In the genomic region with DNA sequence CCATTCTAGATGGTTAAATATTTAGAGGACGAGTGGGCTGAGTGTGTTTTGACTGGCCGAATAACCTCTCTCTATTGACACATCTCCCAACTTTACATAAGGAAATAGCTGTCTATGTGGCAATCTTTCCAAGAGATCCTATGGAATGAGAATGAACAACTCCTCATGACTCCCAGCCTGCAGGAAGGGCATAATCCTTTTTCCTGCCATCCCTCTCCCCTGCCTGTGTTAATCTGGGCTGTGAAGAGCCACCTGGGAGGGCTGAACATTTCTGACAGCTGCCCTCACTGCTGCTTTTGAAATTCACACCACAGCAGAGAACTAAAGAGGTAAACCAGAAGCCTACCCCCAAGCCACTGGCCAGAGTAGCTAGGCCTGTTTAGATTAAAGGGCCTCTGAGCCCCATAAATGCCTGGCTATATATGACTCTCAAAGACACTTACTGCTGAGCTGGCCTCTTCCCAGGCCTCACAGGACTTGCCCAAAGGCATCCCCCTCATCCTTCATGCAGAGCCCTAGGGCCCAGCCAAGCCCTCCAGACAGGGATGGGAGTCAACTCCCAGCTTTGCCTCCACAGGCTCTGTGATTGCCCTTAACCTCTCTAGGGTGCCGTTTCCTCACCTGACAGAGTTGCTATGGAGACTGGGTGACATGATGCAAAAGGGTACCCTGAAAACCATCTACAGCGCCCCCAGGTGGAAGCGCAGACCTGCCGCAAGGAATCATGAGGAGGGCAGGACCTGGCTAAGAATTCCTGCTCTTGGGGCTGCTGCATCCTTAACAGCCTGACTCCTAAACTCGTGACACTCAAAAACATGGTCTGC, we compare ENCODE assay signal across 9 cellular contexts. TPM values are rescaled to one million over a fixed set of nuclear protein-coding genes. Genes with fewer than 3 reads are reported as not detected.
A peak's percentile ranks its signal among the peaks of the same experiment; 100 is the strongest.
DNase-seq lines count a peak whose midpoint lies in the region; ATAC-seq and TF ChIP-seq lines count a peak whose summit lies in the region.
"Had no signal": no experiment of that assay in that cellular context is flagged by ENCODE, and none has a peak within 500 bp of the region (broad histone marks: within the 10 kb centered on the region; RNA-seq: fewer than 3 reads in every experiment).

No MANE protein-coding gene starts in this region.

- no peaks in the 10 kb centered on the region for H3K27me3 Mint-ChIP-seq in activated naive CD4-positive, alpha-beta T cell treated with anti-CD3 and anti-CD28 coated beads, Interleukin-2, amount 10 ng/mL, durations not matched to agents 7 days and 5 days

- H3F3A ChIP-seq in smooth muscle cell (ENCODE audit: low read depth) = peaks cover 33% of the 10 kb centered on the region

- peaks cover 13% of the 10 kb centered on the region for H3K36me3 ChIP-seq in smooth muscle cell (ENCODE audit: low read depth)

- H3K27me3 ChIP-seq in smooth muscle cell (ENCODE audit: low read depth) = no peaks in the 10 kb centered on the region

- peak overlapping the region; percentile 79 for H3K27ac ChIP-seq in smooth muscle cell (ENCODE audit: low read depth)

- CTCF ChIA-PET in activated naive CD4-positive, alpha-beta T cell treated with anti-CD3 and anti-CD28 coated beads, Interleukin-2, amount 10 ng/mL, durations not matched to agents 7 days and 5 days (lab: Charles Lee) = interaction anchor here (0.5 to 6.5 kb wide), 5 partner anchors 17 to 894 kb away, joined by 3 to 58 read pairs (median 3); no protein-coding TSS in a partner anchor

- peaks cover 31% of the 10 kb centered on the region for H3K36me3 Mint-ChIP-seq in activated naive CD4-positive, alpha-beta T cell treated with anti-CD3 and anti-CD28 coated beads, Interleukin-2, amount 10 ng/mL, durations not matched to agents 7 days and 5 days

- H3K27ac Mint-ChIP-seq in activated naive CD4-positive, alpha-beta T cell treated with anti-CD3 and anti-CD28 coated beads, Interleukin-2, amount 10 ng/mL, durations not matched to agents 7 days and 5 days = no peak overlapping the region

- ATAC-seq in HG03045 (IDR thresholded peaks at IDR 0.05; ENCODE audit: unreplicated experiment) (no peak), HG02763 (IDR thresholded peaks at IDR 0.05; ENCODE audit: unreplicated experiment) (no peak)

- peak; percentile 30 for TF ChIP-seq CTCF in smooth muscle cell (IDR thresholded peaks at IDR 0.05; ENCODE audit: borderline replicate concordance, insufficient read depth, poor library complexity, severe bottlenecking)

- no peak overlapping the region for H3K4me3 Mint-ChIP-seq in activated naive CD4-positive, alpha-beta T cell treated with anti-CD3 and anti-CD28 coated beads, Interleukin-2, amount 10 ng/mL, durations not matched to agents 7 days and 5 days

- H3K4me1 ChIP-seq in smooth muscle cell (ENCODE audit: low read depth) = peaks cover 28% of the 10 kb centered on the region

- no peak overlapping the region for H3K4me3 ChIP-seq in smooth muscle cell

- no peak overlapping the region for H3K9ac ChIP-seq in smooth muscle cell (ENCODE audit: low read depth)

- H3K9me3 ChIP-seq in smooth muscle cell (replicated peaks; ENCODE audit: low read depth) = no peaks in the 10 kb centered on the region

- peak overlapping the region; percentile 47 for H3K4me2 ChIP-seq in smooth muscle cell

- no peaks in the 10 kb centered on the region for H4K20me1 ChIP-seq in smooth muscle cell (ENCODE audit: low read depth)

- H3K4me1 Mint-ChIP-seq in activated naive CD4-positive, alpha-beta T cell treated with anti-CD3 and anti-CD28 coated beads, Interleukin-2, amount 10 ng/mL, durations not matched to agents 7 days and 5 days = peaks cover 27% of the 10 kb centered on the region

- no peaks in the 10 kb centered on the region for H3K9me3 Mint-ChIP-seq in activated naive CD4-positive, alpha-beta T cell treated with anti-CD3 and anti-CD28 coated beads, Interleukin-2, amount 10 ng/mL, durations not matched to agents 7 days and 5 days

- peak; percentile 34 for DNase-seq in activated naive CD4-positive, alpha-beta T cell treated with anti-CD3 and anti-CD28 coated beads, Interleukin-2, amount 10 ng/mL, durations not matched to agents 7 days and 5 days
- no peak for DNase-seq in activated naive CD4-positive, alpha-beta T cell treated with anti-CD3 and anti-CD28 coated beads, Interleukin-2, amount 50 U/mL, for 16 hours
- DNase-seq in NCI-H524 treated with DMSO at 0.1 percent for 48 hours (lab: John Stamatoyannopoulos, UW) (peak; percentile 31), fibroblast of peridontal ligament (ENCODE audit: extremely low read depth) (peak; percentile 72), smooth muscle cell (lab: John Stamatoyannopoulos, UW; ENCODE audit: unreplicated experiment) (no peak)
- DNase-seq in effector CD4-positive, alpha-beta T cell = no peak
- DNase-seq: SIG-M5 had no signal

- 42% methylated on average over 7 of the region's 7 CpGs for WGBS in smooth muscle cell (ENCODE audit: low lambda C conversion rate)

- H2AFZ ChIP-seq in smooth muscle cell (ENCODE audit: low read depth) = no peak overlapping the region

- H3K79me2 ChIP-seq in smooth muscle cell (ENCODE audit: low read depth) = no peaks in the 10 kb centered on the region

RNA-seq across cellular contexts. Expression of a gene that starts 42.0 kb away (rescaled TPM):
- total RNA-seq in smooth muscle cell = 16.2 and 19.5 TPM in 2 replicates
- 30.5 and 39.0 TPM in 2 replicates for polyA plus RNA-seq in smooth muscle cell

Comparison
In these comparisons a context has a peak if more than half of its experiments do, and no peak if none do; other contexts are left out.
1. DNase-seq: peak in activated naive CD4-positive, alpha-beta T cell treated with anti-CD3 and anti-CD28 coated beads, Interleukin-2, amount 10 ng/mL, durations not matched to agents 7 days and 5 days (single experiment), NCI-H524 treated with DMSO at 0.1 percent for 48 hours (single experiment) and fibroblast of peridontal ligament (single experiment); none in activated naive CD4-positive, alpha-beta T cell treated with anti-CD3 and anti-CD28 coated beads, Interleukin-2, amount 50 U/mL, for 16 hours (single experiment), smooth muscle cell (single experiment) and effector CD4-positive, alpha-beta T cell (single experiment).